8 cellular contexts compared by ENCODE assay signal in genomic region chr16:70600730-70601129, GRCh38. TPM values are rescaled to one million over a fixed set of nuclear protein-coding genes. Genes with fewer than 3 reads are reported as not detected.
"Had no signal": no experiment of that assay in that cellular context is flagged by ENCODE, and none has a peak within 500 bp of the region (broad histone marks: within the 10 kb centered on the region; RNA-seq: fewer than 3 reads in every experiment).

No MANE protein-coding gene starts in this region.

- H3K4me3 ChIP-seq: GM23338 had no signal

- H2AFZ ChIP-seq: GM23338 had no signal

- H3K27ac ChIP-seq: HL-60 had no signal

- DNase-seq: H9, HCEC 1CT, HFFc6, KBM-7 had no signal

- H3K4me2 ChIP-seq: GM23338 had no signal

RNA-seq across cellular contexts. Expression of gene IL34, which starts 45.6 kb away (rescaled TPM):
- total RNA-seq: HT1080 had no signal
- polyA plus RNA-seq: IgD-negative memory B cell had no signal
